In genomic region chr7:14407246-14408015, GRCh38 we compare ENCODE assay signal across 27 cellular contexts.
"Had no signal": no experiment of that assay in that cellular context is flagged by ENCODE, and none has a peak within 500 bp of the region (broad histone marks: within the 10 kb centered on the region; RNA-seq: fewer than 3 reads in every experiment).

No MANE protein-coding gene starts in this region.

- H3K4me3 ChIP-seq: colonic mucosa, esophagus squamous epithelium, gastrocnemius medialis, heart right ventricle, left ventricle myocardium inferior, lower lobe of right lung, mucosa of descending colon had no signal

- H3K27ac Mint-ChIP-seq: dendritic cell treated with granulocyte-macrophage colony-stimulating factor and Interleukin-4, amounts not matched to agents 40 ng/mL and 50 ng/mL, for 4 days; effector memory CD8-positive, alpha-beta T cell; endodermal cell; mesothelial cell of epicardium; naive B cell had no signal

- H3K27ac ChIP-seq: colonic mucosa, epithelial cell of prostate, esophagus squamous epithelium, gastrocnemius medialis, heart right ventricle, left ventricle myocardium inferior, lower lobe of right lung had no signal

- H3K9me3 Mint-ChIP-seq: effector memory CD8-positive, alpha-beta T cell; endodermal cell had no signal

- H3K27me3 Mint-ChIP-seq: dendritic cell treated with granulocyte-macrophage colony-stimulating factor and Interleukin-4, amounts not matched to agents 40 ng/mL and 50 ng/mL, for 4 days; effector memory CD8-positive, alpha-beta T cell; naive B cell had no signal

- H3K4me1 Mint-ChIP-seq: endodermal cell, naive B cell had no signal

- ATAC-seq: effector memory CD8-positive, alpha-beta T cell; esophagus mucosa; gastrocnemius medialis; heart right ventricle; left cardiac atrium; lower lobe of right lung; mucosa of descending colon had no signal

- H3K36me3 Mint-ChIP-seq: mesothelial cell of epicardium, naive B cell had no signal

- H3K4me3 Mint-ChIP-seq: dendritic cell treated with granulocyte-macrophage colony-stimulating factor and Interleukin-4, amounts not matched to agents 40 ng/mL and 50 ng/mL, for 4 days; effector memory CD8-positive, alpha-beta T cell; endodermal cell; mesothelial cell of epicardium; naive B cell had no signal

- DNase-seq: colonic mucosa; cortex of kidney; effector CD8-positive, alpha-beta T cell; effector memory CD8-positive, alpha-beta T cell; endodermal cell; erythroblast; esophagus squamous epithelium; foreskin fibroblast; foreskin melanocyte; gastrocnemius medialis; glutamatergic neuron; head of caudate nucleus; heart right ventricle; hippocampal formation; left cardiac atrium; left ventricle myocardium inferior; lower lobe of right lung; mesenchymal stem cell; mucosa of descending colon; naive B cell had no signal

- H3K27me3 ChIP-seq: colonic mucosa, esophagus squamous epithelium, gastrocnemius medialis, heart right ventricle had no signal

- H3K4me1 ChIP-seq: colonic mucosa, esophagus squamous epithelium, gastrocnemius medialis, heart right ventricle, left ventricle myocardium inferior, lower lobe of right lung had no signal

- H3K36me3 ChIP-seq: colonic mucosa, esophagus squamous epithelium, gastrocnemius medialis, heart right ventricle, left ventricle myocardium inferior, lower lobe of right lung had no signal

- H3K9me3 ChIP-seq: colonic mucosa, esophagus squamous epithelium, gastrocnemius medialis, heart right ventricle, left ventricle myocardium inferior, lower lobe of right lung, mucosa of descending colon had no signal

- FAIRE-seq: endometrium, islet of Langerhans, keratinocyte had no signal
